Comparison of ENCODE assay signal across 26 cellular contexts in the genomic region with DNA sequence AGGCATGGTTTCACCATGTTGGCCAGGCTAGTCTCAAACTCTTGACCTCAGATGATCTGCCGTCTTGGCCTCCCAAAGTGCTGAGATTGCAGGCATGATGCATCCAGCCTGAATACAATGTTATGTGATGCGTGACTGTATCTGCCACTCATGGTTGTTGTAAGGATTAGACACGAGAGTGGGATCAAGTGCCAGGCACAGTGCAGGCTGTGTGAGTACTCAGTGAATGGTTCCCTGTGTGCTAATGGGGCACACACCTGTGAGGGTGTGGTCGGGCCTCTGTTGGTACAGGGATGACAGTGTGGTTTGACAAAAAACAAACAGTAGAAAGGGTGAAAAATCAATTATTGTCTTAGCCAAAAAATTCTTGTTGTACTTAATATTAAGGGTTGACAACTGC.
"Had no signal": no experiment of that assay in that cellular context is flagged by ENCODE, and none has a peak within 500 bp of the region (broad histone marks: within the 10 kb centered on the region; RNA-seq: fewer than 3 reads in every experiment).

No MANE protein-coding gene starts in this region.

- H3K9ac ChIP-seq: SK-N-SH had no signal

- H3K36me3 ChIP-seq: SJSA1 had no signal

- H3K27ac ChIP-seq: brain microvascular endothelial cell, Peyer's patch, SJSA1 had no signal

- DNase-seq: activated CD4-positive, alpha-beta T cell treated with anti-CD3 and anti-CD28 coated beads, Interleukin-2, amount 10 ng/mL, durations not matched to agents 24 days and 14 days; activated CD4-positive, alpha-beta T cell treated with anti-CD3 and anti-CD28 coated beads, Interleukin-2, amount 50 U/mL, for 4 hours; activated CD8-positive, alpha-beta T cell treated with anti-CD3 and anti-CD28 coated beads for 36 hours; activated naive CD4-positive, alpha-beta T cell; activated naive CD4-positive, alpha-beta T cell treated with anti-CD3 and anti-CD28 coated beads, Interleukin-2, amount 50 U/mL, for 16 hours; activated naive CD8-positive, alpha-beta T cell treated with anti-CD3 and anti-CD28 coated beads for 36 hours; activated T-cell treated with anti-CD3 and anti-CD28 coated beads for 4 hours; activated T-cell treated with anti-CD3 and anti-CD28 coated beads, Interleukin-2, amount 50 U/mL, for 4 hours; amniotic stem cell; brain microvascular endothelial cell; central memory CD4-positive, alpha-beta T cell; NCI-H1105; NCI-H1417 treated with DMSO at 0.1 percent for 48 hours; NCI-H1930; NCI-H2081 treated with DMSO at 0.1 percent for 48 hours; NCI-H2171; NCI-H510A; NCI-H526; NCI-H748 treated with DMSO at 0.1 percent for 48 hours; NK-92 treated with Interleukin-12 subunit alpha and Interleukin-12 subunit beta, amount 100 ng/mL, for 24 hours; PC-3; Peyer's patch; RPMI8226; SHP77 treated with DMSO at 0.1 percent for 48 hours; SK-N-SH had no signal

- H3K4me2 ChIP-seq: SK-N-SH had no signal

- ATAC-seq: activated CD8-positive, alpha-beta T cell treated with anti-CD3 and anti-CD28 coated beads for 36 hours; activated T-cell treated with anti-CD3 and anti-CD28 coated beads, Interleukin-2, amount 50 U/mL, for 4 hours; PC-3 had no signal

- H3K9me3 ChIP-seq: Peyer's patch, SJSA1, SK-N-SH had no signal

- H3K4me1 ChIP-seq: Peyer's patch, SJSA1 had no signal

- H3K27me3 ChIP-seq: brain microvascular endothelial cell, Peyer's patch, SJSA1 had no signal

- H3K4me3 ChIP-seq: Peyer's patch, SJSA1 had no signal
